18 cellular contexts compared by ENCODE assay signal in the genomic region with DNA sequence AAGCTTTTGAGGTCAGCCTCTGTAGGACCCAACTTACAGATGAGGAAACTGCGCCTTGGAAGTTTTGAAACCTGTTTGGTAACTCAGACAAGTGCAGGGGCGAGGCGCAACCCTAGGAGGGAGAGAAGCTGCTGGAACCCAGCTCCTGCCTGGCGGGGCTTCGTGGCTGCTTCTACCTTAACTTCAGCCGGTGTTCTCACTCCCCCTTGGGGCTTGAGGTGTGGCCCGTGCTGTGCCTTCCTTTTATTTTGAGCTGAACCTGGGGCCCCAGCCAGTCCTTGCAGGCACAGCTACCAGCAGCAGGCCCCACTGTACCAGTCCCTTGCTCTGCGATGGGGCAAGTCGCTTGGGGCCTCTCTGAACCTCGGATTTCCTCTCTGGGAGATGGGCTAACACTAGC. TPM values are rescaled to one million over a fixed set of nuclear protein-coding genes. Genes with fewer than 3 reads are reported as not detected.
A peak's percentile ranks its signal among the peaks of the same experiment; 100 is the strongest.
DNase-seq lines count a peak whose midpoint lies in the region; ATAC-seq and TF ChIP-seq lines count a peak whose summit lies in the region.
"Had no signal": no experiment of that assay in that cellular context is flagged by ENCODE, and none has a peak within 500 bp of the region (broad histone marks: within the 10 kb centered on the region; RNA-seq: fewer than 3 reads in every experiment).

No MANE protein-coding gene starts in this region.

- H3K36me3 ChIP-seq in MG63 = peaks cover 48% of the 10 kb centered on the region

- H3K27me3 Mint-ChIP-seq in activated CD4-positive, alpha-beta T cell treated with anti-CD3 and anti-CD28 coated beads, Interleukin-2, amount 10 ng/mL, durations not matched to agents 7 days and 5 days = no peaks in the 10 kb centered on the region
- no peaks in the 10 kb centered on the region for H3K27me3 Mint-ChIP-seq in CD4-positive, alpha-beta T cell
- H3K27me3 Mint-ChIP-seq in activated naive CD8-positive, alpha-beta T cell treated with anti-CD3 and anti-CD28 coated beads, Interleukin-2, amount 10 ng/mL, durations not matched to agents 7 days and 5 days = no peaks in the 10 kb centered on the region
- H3K27me3 Mint-ChIP-seq in naive B cell = no peaks in the 10 kb centered on the region

- H3K4me1 Mint-ChIP-seq in activated CD4-positive, alpha-beta T cell treated with anti-CD3 and anti-CD28 coated beads, Interleukin-2, amount 10 ng/mL, durations not matched to agents 7 days and 5 days = peaks cover 58% of the 10 kb centered on the region
- peaks cover 69% of the 10 kb centered on the region for H3K4me1 Mint-ChIP-seq in CD4-positive, alpha-beta T cell (ENCODE audit: low read depth)
- peaks cover 27% of the 10 kb centered on the region for H3K4me1 Mint-ChIP-seq in activated naive CD8-positive, alpha-beta T cell treated with anti-CD3 and anti-CD28 coated beads, Interleukin-2, amount 10 ng/mL, durations not matched to agents 7 days and 5 days
- peaks cover 64 to 80% (median 70%) of the 10 kb centered on the region in 3 donors for H3K4me1 Mint-ChIP-seq in naive B cell

- no peaks in the 10 kb centered on the region for H3K9me3 Mint-ChIP-seq in activated CD4-positive, alpha-beta T cell treated with anti-CD3 and anti-CD28 coated beads, Interleukin-2, amount 10 ng/mL, durations not matched to agents 7 days and 5 days
- no peaks in the 10 kb centered on the region for H3K9me3 Mint-ChIP-seq in CD4-positive, alpha-beta T cell
- no peaks in the 10 kb centered on the region for H3K9me3 Mint-ChIP-seq in activated naive CD8-positive, alpha-beta T cell treated with anti-CD3 and anti-CD28 coated beads, Interleukin-2, amount 10 ng/mL, durations not matched to agents 7 days and 5 days
- peaks cover 0 to 1% (median 0%) of the 10 kb centered on the region in 7 donors for H3K9me3 Mint-ChIP-seq in naive B cell

- POLR2A ChIA-PET in activated CD4-positive, alpha-beta T cell treated with anti-CD3 and anti-CD28 coated beads, Interleukin-2, amount 10 ng/mL, durations not matched to agents 7 days and 5 days (lab: Charles Lee) = interaction anchor here (0.7 kb wide), 1 partner anchor 526 kb away, joined by 4 read pairs; no protein-coding TSS in a partner anchor
- POLR2A ChIA-PET in CD4-positive, alpha-beta T cell (lab: Charles Lee) = interaction anchor here (1.4 to 7.1 kb wide), 4 partner anchors 10 to 70 kb away, joined by 3 to 132 read pairs (median 4); partner anchors contain the start of gene RBM38
- POLR2A ChIA-PET in activated naive CD8-positive, alpha-beta T cell treated with anti-CD3 and anti-CD28 coated beads, Interleukin-2, amount 10 ng/mL, durations not matched to agents 7 days and 5 days (lab: Charles Lee) = interaction anchor here (0.7 to 6.4 kb wide), 3 partner anchors 10 to 31 kb away, joined by 3 to 32 read pairs (median 15); partner anchors contain the start of gene RBM38

- no peaks in the 10 kb centered on the region for H3K27me3 ChIP-seq in CD4-positive, alpha-beta T cell (ENCODE audit: control insufficient read depth, insufficient read depth, low read length)
- H3K27me3 ChIP-seq in MG63 = no peaks in the 10 kb centered on the region
- H3K27me3 ChIP-seq: adrenal gland had no signal

- DNase-seq in activated CD4-positive, alpha-beta T cell treated with anti-CD3 and anti-CD28 coated beads, Interleukin-2, amount 10 ng/mL, durations not matched to agents 7 days and 5 days = no peak
- DNase-seq in activated CD4-positive, alpha-beta T cell treated with anti-CD3 and anti-CD28 coated beads, Interleukin-2, amount 50 U/mL, for 4 hours = no peak
- DNase-seq in CD4-positive, alpha-beta T cell = no peak
- DNase-seq in activated naive CD8-positive, alpha-beta T cell treated with anti-CD3 and anti-CD28 coated beads, Interleukin-2, amount 10 ng/mL, durations not matched to agents 7 days and 5 days = no peak
- DNase-seq in naive B cell (no peak), MG63 (no peak)
- DNase-seq: activated CD4-positive, alpha-beta T cell treated with anti-CD3 and anti-CD28 coated beads for 48 hours; adrenal gland; foreskin melanocyte; NCI-H1092; NCI-H2029 treated with DMSO at 0.1 percent for 48 hours; NCI-H446; RPMI8226 had no signal

- no peak for TF ChIP-seq CTCF in CD4-positive, alpha-beta T cell (IDR thresholded peaks at IDR 0.05)

- H3K9me3 ChIP-seq in CD4-positive, alpha-beta T cell (ENCODE audit: control insufficient read depth, low read length) = no peaks in the 10 kb centered on the region
- H3K9me3 ChIP-seq in MG63 = no peaks in the 10 kb centered on the region
- H3K9me3 ChIP-seq: A549, adrenal gland had no signal

- no peak overlapping the region for H3K4me3 Mint-ChIP-seq in activated CD4-positive, alpha-beta T cell treated with anti-CD3 and anti-CD28 coated beads, Interleukin-2, amount 10 ng/mL, durations not matched to agents 7 days and 5 days
- peak overlapping the region; percentile 73 for H3K4me3 Mint-ChIP-seq in CD4-positive, alpha-beta T cell
- H3K4me3 Mint-ChIP-seq in activated naive CD8-positive, alpha-beta T cell treated with anti-CD3 and anti-CD28 coated beads, Interleukin-2, amount 10 ng/mL, durations not matched to agents 7 days and 5 days = no peak overlapping the region
- H3K4me3 Mint-ChIP-seq in naive B cell = peak overlapping the region in 6 of 8 donors; percentile 40 to 98 (median 84)

- H3K27ac ChIP-seq in CD4-positive, alpha-beta T cell (ENCODE audit: low read depth, low read length) = no peak overlapping the region
- H3K27ac ChIP-seq: A549, adrenal gland, C4-2B had no signal

- intact Hi-C loops in CD4-positive, alpha-beta T cell (cut with DNase I, micrococcal nuclease) = no loop called here

- CTCF ChIA-PET in activated CD4-positive, alpha-beta T cell treated with anti-CD3 and anti-CD28 coated beads, Interleukin-2, amount 10 ng/mL, durations not matched to agents 7 days and 5 days (lab: Charles Lee) = interaction anchor here (0.7 to 4.0 kb wide), 2 partner anchors 11 to 31 kb away, joined by 3 to 10 read pairs; no protein-coding TSS in a partner anchor
- CTCF ChIA-PET in CD4-positive, alpha-beta T cell (lab: Charles Lee) = no interaction called here

- no peak for ATAC-seq in CD4-positive, alpha-beta T cell (ENCODE audit: poor library complexity)
- no peak for ATAC-seq in activated naive CD8-positive, alpha-beta T cell treated with anti-CD3 and anti-CD28 coated beads, Interleukin-2, amount 10 ng/mL, durations not matched to agents 7 days and 5 days (ENCODE audit: low read depth)
- ATAC-seq in naive B cell (ENCODE audit: low read depth in 2 of 2) = no peak
- ATAC-seq in HG03095 (IDR thresholded peaks at IDR 0.05; ENCODE audit: unreplicated experiment) = no peak
- no peak for ATAC-seq in GM21515 (IDR thresholded peaks at IDR 0.05; ENCODE audit: unreplicated experiment)
- ATAC-seq: A549, K562 had no signal

- peaks cover 59% of the 10 kb centered on the region for H3K36me3 Mint-ChIP-seq in activated CD4-positive, alpha-beta T cell treated with anti-CD3 and anti-CD28 coated beads, Interleukin-2, amount 10 ng/mL, durations not matched to agents 7 days and 5 days (ENCODE audit: low read depth)
- H3K36me3 Mint-ChIP-seq in CD4-positive, alpha-beta T cell (ENCODE audit: low read depth) = peaks cover 99% of the 10 kb centered on the region
- peaks cover 33% of the 10 kb centered on the region for H3K36me3 Mint-ChIP-seq in activated naive CD8-positive, alpha-beta T cell treated with anti-CD3 and anti-CD28 coated beads, Interleukin-2, amount 10 ng/mL, durations not matched to agents 7 days and 5 days
- peaks cover 16 to 32% of the 10 kb centered on the region in 2 donors for H3K36me3 Mint-ChIP-seq in naive B cell

- peak overlapping the region; percentile 66 for H3K27ac Mint-ChIP-seq in activated CD4-positive, alpha-beta T cell treated with anti-CD3 and anti-CD28 coated beads, Interleukin-2, amount 10 ng/mL, durations not matched to agents 7 days and 5 days
- peak overlapping the region; percentile 96 for H3K27ac Mint-ChIP-seq in CD4-positive, alpha-beta T cell
- H3K27ac Mint-ChIP-seq in activated naive CD8-positive, alpha-beta T cell treated with anti-CD3 and anti-CD28 coated beads, Interleukin-2, amount 10 ng/mL, durations not matched to agents 7 days and 5 days = peak overlapping the region; percentile 12
- peak overlapping the region; percentile 99 to 100 (median 100) for H3K27ac Mint-ChIP-seq in naive B cell

- H3K4me3 ChIP-seq in MG63 = no peak overlapping the region
- H3K4me3 ChIP-seq: A549, adrenal gland, K562 had no signal

RNA-seq across cellular contexts. Expression of gene RBM38, which starts 12.0 kb away (rescaled TPM):
- 10 to 100 TPM; 97.3 to 98.8 TPM for total RNA-seq in activated CD4-positive, alpha-beta T cell treated with anti-CD3 and anti-CD28 coated beads, Interleukin-2, amount 10 ng/mL, durations not matched to agents 7 days and 5 days
- total RNA-seq in CD4-positive, alpha-beta T cell = 100 to 1,000 TPM; 604 to 645 TPM
- total RNA-seq in activated naive CD8-positive, alpha-beta T cell treated with anti-CD3 and anti-CD28 coated beads, Interleukin-2, amount 10 ng/mL, durations not matched to agents 7 days and 5 days = 10 to 100 TPM; 60.9 to 62.8 TPM
- 100 to 1,000 TPM in 5 of 6 donors, 10 to 100 TPM in 1; 80.1 to 189 (median 157) TPM for polyA plus RNA-seq in naive B cell (ENCODE audit: low read depth in 6 of 6)
- 50.0 and 51.2 TPM in 2 replicates for total RNA-seq in MG63 (2014; rRNA removed; shearing (Covaris generic); ENCODE audit: low replicate concordance)

RNA-seq across cellular contexts. Expression of gene RAE1, which starts 52.2 kb away (rescaled TPM):
- total RNA-seq in activated CD4-positive, alpha-beta T cell treated with anti-CD3 and anti-CD28 coated beads, Interleukin-2, amount 10 ng/mL, durations not matched to agents 7 days and 5 days = 10 to 100 TPM; 37.5 to 37.9 TPM
- total RNA-seq in CD4-positive, alpha-beta T cell = 10 to 100 TPM; 58.8 to 60.7 TPM
- total RNA-seq in activated naive CD8-positive, alpha-beta T cell treated with anti-CD3 and anti-CD28 coated beads, Interleukin-2, amount 10 ng/mL, durations not matched to agents 7 days and 5 days = 10 to 100 TPM; 31.8 to 34.4 TPM
- 10 to 100 TPM; 31.1 to 55.1 (median 39.8) TPM for polyA plus RNA-seq in naive B cell (ENCODE audit: low read depth in 6 of 6)
- 74.3 and 85.5 TPM in 2 replicates for total RNA-seq in MG63 (2014; rRNA removed; shearing (Covaris generic); ENCODE audit: low replicate concordance)

Comparison
In these comparisons a context has a peak if more than half of its experiments do, and no peak if none do; other contexts are left out.
1. H3K27ac Mint-ChIP-seq: peak in every context shown above with its lines; median percentile 100 in naive B cell; 96 in CD4-positive, alpha-beta T cell; 66 in activated CD4-positive, alpha-beta T cell treated with anti-CD3 and anti-CD28 coated beads, Interleukin-2, amount 10 ng/mL, durations not matched to agents 7 days and 5 days; 12 in activated naive CD8-positive, alpha-beta T cell treated with anti-CD3 and anti-CD28 coated beads, Interleukin-2, amount 10 ng/mL, durations not matched to agents 7 days and 5 days.
2. H3K4me3 Mint-ChIP-seq: peak in CD4-positive, alpha-beta T cell (single experiment) and naive B cell (6 of 8); none in activated CD4-positive, alpha-beta T cell treated with anti-CD3 and anti-CD28 coated beads, Interleukin-2, amount 10 ng/mL, durations not matched to agents 7 days and 5 days (single experiment) and activated naive CD8-positive, alpha-beta T cell treated with anti-CD3 and anti-CD28 coated beads, Interleukin-2, amount 10 ng/mL, durations not matched to agents 7 days and 5 days (single experiment).
3. RNA of gene RBM38, which starts 12.0 kb away (total RNA-seq): 604 to 645 TPM in CD4-positive, alpha-beta T cell; 97.3 to 98.8 TPM in activated CD4-positive, alpha-beta T cell treated with anti-CD3 and anti-CD28 coated beads, Interleukin-2, amount 10 ng/mL, durations not matched to agents 7 days and 5 days, 60.9 to 62.8 TPM in activated naive CD8-positive, alpha-beta T cell treated with anti-CD3 and anti-CD28 coated beads, Interleukin-2, amount 10 ng/mL, durations not matched to agents 7 days and 5 days and 50.0 to 51.2 TPM in MG63; every median in the first group is over 4 times any median in the second.